1 cellular context compared by ENCODE assay signal in the genomic region with DNA sequence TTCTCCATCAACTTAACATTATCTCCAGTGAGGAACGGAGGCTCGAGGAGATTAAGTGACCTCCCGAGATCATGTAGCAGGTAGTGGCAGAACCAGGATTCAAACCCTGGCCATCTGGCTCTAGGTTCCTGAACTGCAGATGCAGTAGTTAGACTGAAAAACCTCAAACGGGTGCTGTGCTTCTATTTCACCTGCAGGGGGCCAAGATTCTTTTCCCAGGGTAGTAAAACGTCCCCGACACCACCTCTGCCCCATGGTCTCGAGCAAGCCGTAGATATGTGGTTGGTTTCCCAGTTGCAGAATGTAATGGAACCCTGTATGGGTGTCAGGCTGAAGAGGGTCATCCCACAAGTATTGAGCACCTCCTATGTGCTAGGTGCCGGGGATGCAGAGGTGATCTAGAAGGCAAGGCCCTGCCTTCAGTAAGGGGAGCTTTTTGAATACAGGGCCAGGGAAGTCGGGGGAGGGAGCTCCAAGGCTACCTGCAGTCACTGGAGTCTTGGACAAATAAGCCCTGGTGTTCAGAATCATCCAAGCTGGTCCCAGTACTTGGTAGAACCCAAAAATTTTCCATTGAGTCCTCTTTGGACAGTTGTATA.
TF ChIP-seq lines count a peak whose summit lies in the region.

No MANE protein-coding gene starts in this region.

TF ChIP-seq in H1, 55 proteins besides CTCF, POLR2A, EP300 and RAD21 (continued from another document):
- no peak for TF ChIP-seq ASH2L (IDR thresholded peaks at IDR 0.05; ENCODE audit: low read length)
